25 cellular contexts compared by ENCODE assay signal in the genomic region with DNA sequence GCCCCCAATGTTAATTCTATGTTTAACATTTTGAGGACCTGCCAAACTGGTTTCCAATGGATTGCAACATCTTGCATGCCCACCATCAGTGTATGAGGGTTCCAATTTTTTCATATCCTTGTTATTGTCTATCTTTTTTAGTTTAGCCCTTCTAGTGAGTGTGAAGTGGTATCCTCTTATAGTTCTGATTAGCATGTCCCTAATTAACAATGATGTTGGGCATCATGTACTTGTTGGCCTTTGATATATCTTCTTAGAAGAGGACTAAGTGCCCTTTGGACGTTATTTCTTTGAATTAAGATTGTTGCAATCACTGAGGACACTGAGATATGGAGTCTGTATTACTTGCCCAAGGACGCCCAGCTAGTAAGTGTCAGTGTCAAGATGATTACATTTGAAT.
"Had no signal": no experiment of that assay in that cellular context is flagged by ENCODE, and none has a peak within 500 bp of the region (broad histone marks: within the 10 kb centered on the region; RNA-seq: fewer than 3 reads in every experiment).

No MANE protein-coding gene starts in this region.

- H3K27me3 Mint-ChIP-seq: effector memory CD8-positive, alpha-beta T cell; naive thymus-derived CD4-positive, alpha-beta T cell had no signal

- H3K4me3 ChIP-seq: esophagus squamous epithelium, neural progenitor cell, stomach, tibial artery, upper lobe of left lung had no signal

- H3K9me3 ChIP-seq: esophagus squamous epithelium, stomach, tibial artery, upper lobe of left lung had no signal

- H3K27ac ChIP-seq: esophagus squamous epithelium, neural progenitor cell, parathyroid adenoma, stomach, tibial artery, upper lobe of left lung had no signal

- H3K36me3 Mint-ChIP-seq: immature natural killer cell; neural progenitor cell; stimulated activated effector memory CD8-positive, alpha-beta T cell treated with anti-CD3 and anti-CD28 coated beads, Interleukin-12 subunit alpha, Interleukin-12 subunit beta, amount 100 ng/mL, for 72 hours had no signal

- H3K4me1 ChIP-seq: parathyroid adenoma, upper lobe of left lung had no signal

- H3K4me1 Mint-ChIP-seq: immature natural killer cell; neural progenitor cell; stimulated activated effector memory CD8-positive, alpha-beta T cell treated with anti-CD3 and anti-CD28 coated beads, Interleukin-12 subunit alpha, Interleukin-12 subunit beta, amount 100 ng/mL, for 72 hours had no signal

- DNase-seq: cortex of kidney; effector memory CD8-positive, alpha-beta T cell; erythroblast; esophagus squamous epithelium; foreskin melanocyte; hypothalamus; immature natural killer cell; islet precursor cell; kidney glomerular epithelial cell; left colon; mesenchymal stem cell; midbrain; naive thymus-derived CD4-positive, alpha-beta T cell; stimulated activated CD4-positive, alpha-beta T cell treated with anti-CD3 and anti-CD28 coated beads, Interleukin-2, amount 100 ng/mL, for 24 hours; stimulated activated CD4-positive, alpha-beta T cell treated with anti-CD3 and anti-CD28 coated beads, Interleukin-4, amount 100 ng/mL, for 24 hours; stimulated activated naive CD4-positive, alpha-beta T cell treated with Interleukin-2 at 50 U/mL for 16 hours; stomach; tibial artery; upper lobe of left lung had no signal

- H3K27me3 ChIP-seq: esophagus squamous epithelium, neural progenitor cell, stomach, upper lobe of left lung had no signal

- H3K9me3 Mint-ChIP-seq: immature natural killer cell, nephron had no signal

- H3K4me3 Mint-ChIP-seq: effector memory CD8-positive, alpha-beta T cell; immature natural killer cell; naive thymus-derived CD4-positive, alpha-beta T cell; nephron; neural progenitor cell; stimulated activated effector memory CD8-positive, alpha-beta T cell treated with anti-CD3 and anti-CD28 coated beads, Interleukin-12 subunit alpha, Interleukin-12 subunit beta, amount 100 ng/mL, for 72 hours had no signal

- H3K36me3 ChIP-seq: esophagus squamous epithelium, neural progenitor cell, tibial artery, upper lobe of left lung had no signal

- ATAC-seq: effector memory CD8-positive, alpha-beta T cell; left colon; naive thymus-derived CD4-positive, alpha-beta T cell; sciatic nerve; stimulated activated effector memory CD8-positive, alpha-beta T cell treated with anti-CD3 and anti-CD28 coated beads, Interleukin-12 subunit alpha, Interleukin-12 subunit beta, amount 100 ng/mL, for 72 hours had no signal

- H3K27ac Mint-ChIP-seq: effector memory CD8-positive, alpha-beta T cell; immature natural killer cell; naive thymus-derived CD4-positive, alpha-beta T cell; nephron; neural progenitor cell; progenitor cell of endocrine pancreas; stimulated activated effector memory CD8-positive, alpha-beta T cell treated with anti-CD3 and anti-CD28 coated beads, Interleukin-12 subunit alpha, Interleukin-12 subunit beta, amount 100 ng/mL, for 72 hours had no signal
